1 cellular context compared by ENCODE assay signal in genomic region chr15:72155021-72155621, GRCh38.
A peak's percentile ranks its signal among the peaks of the same experiment; 100 is the strongest.
TF ChIP-seq lines count a peak whose summit lies in the region.

No MANE protein-coding gene starts in this region.

TF ChIP-seq in SK-N-SH, 30 proteins besides CTCF, POLR2A, EP300 and RAD21:
- TF ChIP-seq, protein P1, sequence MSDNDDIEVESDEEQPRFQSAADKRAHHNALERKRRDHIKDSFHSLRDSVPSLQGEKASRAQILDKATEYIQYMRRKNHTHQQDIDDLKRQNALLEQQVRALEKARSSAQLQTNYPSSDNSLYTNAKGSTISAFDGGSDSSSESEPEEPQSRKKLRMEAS (IDR thresholded peaks at IDR 0.05; ENCODE audit: low read depth): peak; percentile 37; the same call in 1 of the 2 replicates
- TF ChIP-seq POLR2AphosphoS5 (IDR thresholded peaks at IDR 0.05; ENCODE audit: low read depth, low read length): no peak
- TF ChIP-seq TCF12 (IDR thresholded peaks at IDR 0.05): peak; percentile 37; the same call in 1 of the 2 replicates
- TF ChIP-seq NFIC (IDR thresholded peaks at IDR 0.05; ENCODE audit: borderline replicate concordance): peak; percentile 86
TF ChIP-seq in SK-N-SH: peak in this region for 3.
